ENCODE assay signal across 1 cellular context in genomic region chr10:21506351-21506750, GRCh38.
TF ChIP-seq lines count a peak whose summit lies in the region.

No MANE protein-coding gene starts in this region.

TF ChIP-seq in SK-N-SH, 30 proteins besides CTCF, POLR2A, EP300 and RAD21:
- no peak for TF ChIP-seq EZH2phosphoT487 (IDR thresholded peaks at IDR 0.05; ENCODE audit: borderline replicate concordance, low read depth)
- TF ChIP-seq RFX5 (IDR thresholded peaks at IDR 0.05; ENCODE audit: low read length): no peak
- TF ChIP-seq POLR2AphosphoS5 (IDR thresholded peaks at IDR 0.05; ENCODE audit: low read depth, low read length): no peak
- TF ChIP-seq FOXM1 (IDR thresholded peaks at IDR 0.05; ENCODE audit: low read depth): no peak
- no peak for TF ChIP-seq TAF1 (IDR thresholded peaks at IDR 0.05; ENCODE audit: borderline replicate concordance, low read depth, low read length)
- TF ChIP-seq JUND (IDR thresholded peaks at IDR 0.05): no peak
- no peak for TF ChIP-seq MAX (IDR thresholded peaks at IDR 0.05; ENCODE audit: low read depth)
- TF ChIP-seq ZBTB33 (IDR thresholded peaks at IDR 0.05; ENCODE audit: borderline replicate concordance, low read depth): no peak
- no peak for TF ChIP-seq CHD2 (IDR thresholded peaks at IDR 0.05; ENCODE audit: low read length, partially characterized antibody)
- no peak for TF ChIP-seq RXRA (IDR thresholded peaks at IDR 0.05; ENCODE audit: borderline replicate concordance, low read depth)
- no peak for TF ChIP-seq FOSL2 (IDR thresholded peaks at IDR 0.05; ENCODE audit: borderline replicate concordance, low read depth)
